In genomic region chr2:67046568-67046967, GRCh38 we compare ENCODE assay signal across 16 cellular contexts.
DNase-seq lines count a peak whose midpoint lies in the region; ATAC-seq and TF ChIP-seq lines count a peak whose summit lies in the region.
"Had no signal": no experiment of that assay in that cellular context is flagged by ENCODE, and none has a peak within 500 bp of the region (broad histone marks: within the 10 kb centered on the region; RNA-seq: fewer than 3 reads in every experiment).

No MANE protein-coding gene starts in this region.

- H3K4me1 ChIP-seq in PC-3 (ENCODE audit: insufficient read depth, low read length) (peaks cover 13% of the 10 kb centered on the region), osteoblast (ENCODE audit: insufficient read depth, low read length) (no peaks in the 10 kb centered on the region)
- H3K4me1 ChIP-seq: A549 had no signal

- no peaks in the 10 kb centered on the region for H3K9me2 ChIP-seq in PC-3 (replicated peaks; ENCODE audit: low read length)

- no peak for TF ChIP-seq CTCF in PC-3 (conservative IDR thresholded peaks at IDR 0.05; ENCODE audit: low read depth, low read length)
- no peak for TF ChIP-seq CTCF in osteoblast (IDR thresholded peaks at IDR 0.05; ENCODE audit: extremely low read depth, low read depth, low read length)

- H3K27ac ChIP-seq in PC-3 (ENCODE audit: low read length) = no peak overlapping the region
- no peak overlapping the region for H3K27ac ChIP-seq in osteoblast (ENCODE audit: low read depth, low read length)
- H3K27ac ChIP-seq: A549 had no signal

- H2AFZ ChIP-seq in PC-3 (ENCODE audit: low read length) (no peak overlapping the region), osteoblast (ENCODE audit: low read length) (no peak overlapping the region)

- peak; percentile 3 for DNase-seq in activated CD4-positive, alpha-beta T cell treated with anti-CD3 and anti-CD28 coated beads, Interleukin-2, amount 10 ng/mL, durations not matched to agents 24 days and 14 days
- no peak for DNase-seq in activated CD4-positive, alpha-beta T cell treated with anti-CD3 and anti-CD28 coated beads, Interleukin-2, amount 50 U/mL, for 1 hour
- DNase-seq in PC-3 = peak; percentile 68
- DNase-seq in renal cortical epithelial cell (ENCODE audit: low read depth) = peak; percentile 21
- no peak for DNase-seq in ACHN
- no peak for DNase-seq in osteoblast (ENCODE audit: insufficient read length, low spot score, missing footprints)
- DNase-seq: C1 segment of cervical spinal cord, EL, NCI-H1048, NCI-H146, NCI-H2081, NCI-H345, NCI-H526 treated with DMSO at 0.1 percent for 48 hours had no signal

- H4K20me1 ChIP-seq in PC-3 (ENCODE audit: low read length) (no peaks in the 10 kb centered on the region), osteoblast (ENCODE audit: insufficient read depth, low read length) (no peaks in the 10 kb centered on the region)

- H3K4me3 Mint-ChIP-seq in activated CD4-positive, alpha-beta T cell treated with anti-CD3 and anti-CD28 coated beads, Interleukin-2, amount 10 ng/mL, durations not matched to agents 24 days and 14 days = no peak overlapping the region

- no peaks in the 10 kb centered on the region for H3K9me3 Mint-ChIP-seq in activated CD4-positive, alpha-beta T cell treated with anti-CD3 and anti-CD28 coated beads, Interleukin-2, amount 10 ng/mL, durations not matched to agents 24 days and 14 days

- no peaks in the 10 kb centered on the region for H3K27me3 ChIP-seq in PC-3 (ENCODE audit: low read length)
- no peaks in the 10 kb centered on the region for H3K27me3 ChIP-seq in osteoblast (ENCODE audit: insufficient read depth, low read length)

- no peaks in the 10 kb centered on the region for H3K27me3 Mint-ChIP-seq in activated CD4-positive, alpha-beta T cell treated with anti-CD3 and anti-CD28 coated beads, Interleukin-2, amount 10 ng/mL, durations not matched to agents 24 days and 14 days

- CTCF ChIA-PET in PC-3 (lab: Charles Lee) = no interaction called here

- H3K4me3 ChIP-seq in PC-3 (ENCODE audit: low read length) (no peak overlapping the region), osteoblast (ENCODE audit: insufficient read depth, low read length) (no peak overlapping the region)
- H3K4me3 ChIP-seq: A549 had no signal

- ATAC-seq in PC-3 = peak; percentile 49
- ATAC-seq in esophagus mucosa = peak; percentile 84
- no peak for ATAC-seq in HG03108 (IDR thresholded peaks at IDR 0.05; ENCODE audit: unreplicated experiment)
- ATAC-seq: A549 had no signal

- intact Hi-C loops in activated CD4-positive, alpha-beta T cell treated with anti-CD3 and anti-CD28 coated beads, Interleukin-2, amount 10 ng/mL, durations not matched to agents 24 days and 14 days (cut with micrococcal nuclease) = no loop called here
- intact Hi-C loops in PC-3 (cut with micrococcal nuclease) = loop anchor here (5.0 kb wide), 1 partner anchor 416 kb away; no protein-coding TSS in a partner anchor

- no peak overlapping the region for H3K9ac ChIP-seq in PC-3 (ENCODE audit: low read length)

- H3K79me2 ChIP-seq in PC-3 (ENCODE audit: low read length) (no peaks in the 10 kb centered on the region), osteoblast (ENCODE audit: insufficient read depth, low read length) (no peaks in the 10 kb centered on the region)

- no peak overlapping the region for H3K4me2 ChIP-seq in PC-3 (ENCODE audit: low read length)
- H3K4me2 ChIP-seq in osteoblast (ENCODE audit: insufficient read depth, low read length) = no peak overlapping the region
- H3K4me2 ChIP-seq: A549 had no signal

- no TSS peak for BruUV-seq in PC-3 (replicated peaks; lab: Mats Ljungman, UMichigan)

- H3K36me3 ChIP-seq in PC-3 (ENCODE audit: low read depth, low read length) (no peaks in the 10 kb centered on the region), osteoblast (ENCODE audit: insufficient read depth, low read length) (no peaks in the 10 kb centered on the region)

- no peaks in the 10 kb centered on the region for H3K4me1 Mint-ChIP-seq in activated CD4-positive, alpha-beta T cell treated with anti-CD3 and anti-CD28 coated beads, Interleukin-2, amount 10 ng/mL, durations not matched to agents 24 days and 14 days

- H3K9me3 ChIP-seq in PC-3 (ENCODE audit: low read length) (no peaks in the 10 kb centered on the region), osteoblast (ENCODE audit: low read depth, low read length) (no peaks in the 10 kb centered on the region)
- H3K9me3 ChIP-seq: A549 had no signal

- no peak overlapping the region for H3K27ac Mint-ChIP-seq in activated CD4-positive, alpha-beta T cell treated with anti-CD3 and anti-CD28 coated beads, Interleukin-2, amount 10 ng/mL, durations not matched to agents 24 days and 14 days

- H3F3A ChIP-seq in PC-3 (ENCODE audit: low read length, unreplicated experiment) = no peaks in the 10 kb centered on the region

- no peaks in the 10 kb centered on the region for H3K36me3 Mint-ChIP-seq in activated CD4-positive, alpha-beta T cell treated with anti-CD3 and anti-CD28 coated beads, Interleukin-2, amount 10 ng/mL, durations not matched to agents 24 days and 14 days (ENCODE audit: low read depth)

- POLR2A ChIA-PET in PC-3 (lab: Charles Lee; ENCODE audit: unreplicated experiment) = no interaction called here

- in situ Hi-C loops in ACHN (cut with HindIII; ENCODE audit: low pct_ligation_motif_present, low pct_unique_long_range_greater_than_20kb, low sequenced_read_pairs) = no loop called here

Comparison
In these comparisons a context has a peak if more than half of its experiments do, and no peak if none do; other contexts are left out.
1. DNase-seq: peak in activated CD4-positive, alpha-beta T cell treated with anti-CD3 and anti-CD28 coated beads, Interleukin-2, amount 10 ng/mL, durations not matched to agents 24 days and 14 days (single experiment), PC-3 (single experiment) and renal cortical epithelial cell (single experiment); none in activated CD4-positive, alpha-beta T cell treated with anti-CD3 and anti-CD28 coated beads, Interleukin-2, amount 50 U/mL, for 1 hour (single experiment), ACHN (single experiment) and osteoblast (single experiment).